1 cellular context compared by ENCODE assay signal in genomic region chr3:14179114-14179465, GRCh38.
TF ChIP-seq lines count a peak whose summit lies in the region.

No MANE protein-coding gene starts in this region.

TF ChIP-seq in K562, 482 proteins besides CTCF, POLR2A, EP300 and RAD21:
- 0 out of 2 replicates have a peak, but pooled peaks have one; percentile 10 for TF ChIP-seq ZNF644 (tag; IDR thresholded peaks at IDR 0.05; ENCODE audit: low read depth)
- TF ChIP-seq MXI1 (IDR thresholded peaks at IDR 0.05; ENCODE audit: low read depth, low read length): 0 out of 2 replicates have a peak, but pooled peaks have one; percentile 12
- TF ChIP-seq ZNF12 (CRISPR knock-in tag; IDR thresholded peaks at IDR 0.05): no peak
- TF ChIP-seq NONO (IDR thresholded peaks at IDR 0.05; ENCODE audit: low read depth in 2 of 2, low read length in 1 of 2): no peak
- TF ChIP-seq, protein P1, sequence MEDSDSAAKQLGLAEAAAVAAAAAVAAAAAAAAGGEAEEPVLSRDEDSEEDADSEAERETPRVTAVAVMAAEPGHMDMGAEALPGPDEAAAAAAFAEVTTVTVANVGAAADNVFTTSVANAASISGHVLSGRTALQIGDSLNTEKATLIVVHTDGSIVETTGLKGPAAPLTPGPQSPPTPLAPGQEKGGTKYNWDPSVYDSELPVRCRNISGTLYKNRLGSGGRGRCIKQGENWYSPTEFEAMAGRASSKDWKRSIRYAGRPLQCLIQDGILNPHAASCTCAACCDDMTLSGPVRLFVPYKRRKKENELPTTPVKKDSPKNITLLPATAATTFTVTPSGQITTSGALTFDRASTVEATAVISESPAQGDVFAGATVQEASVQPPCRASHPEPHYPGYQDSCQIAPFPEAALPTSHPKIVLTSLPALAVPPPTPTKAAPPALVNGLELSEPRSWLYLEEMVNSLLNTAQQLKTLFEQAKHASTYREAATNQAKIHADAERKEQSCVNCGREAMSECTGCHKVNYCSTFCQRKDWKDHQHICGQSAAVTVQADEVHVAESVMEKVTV (CRISPR knock-in tag; IDR thresholded peaks at IDR 0.05): 0 out of 2 replicates have a peak, but pooled peaks have one; percentile 18
- TF ChIP-seq NR2C2 (CRISPR knock-in tag; IDR thresholded peaks at IDR 0.05): no peak
- peak; percentile 7; the same call in 1 of the 2 replicates for TF ChIP-seq NR2C2 (tag; IDR thresholded peaks at IDR 0.05)
- TF ChIP-seq TAF15 (IDR thresholded peaks at IDR 0.05; ENCODE audit: low read depth, low read length): no peak
- no peak for TF ChIP-seq BRD4 (IDR thresholded peaks at IDR 0.05)
- TF ChIP-seq HDAC2 (IDR thresholded peaks at IDR 0.05): peak; percentile 1; the same call in 1 of the 2 replicates
- 0 out of 2 replicates have a peak, but pooled peaks have one; percentile 39 for TF ChIP-seq ZNF75A (CRISPR knock-in tag; IDR thresholded peaks at IDR 0.05)
- TF ChIP-seq GABPB2 (CRISPR knock-in tag; conservative IDR thresholded peaks at IDR 0.05): no peak
- 0 out of 2 replicates have a peak, but pooled peaks have one; percentile 46 for TF ChIP-seq NBN (IDR thresholded peaks at IDR 0.05; ENCODE audit: low read depth)
- 0 out of 2 replicates have a peak, but pooled peaks have one; percentile 14 for TF ChIP-seq IFI16 (CRISPR knock-in tag; IDR thresholded peaks at IDR 0.05)
- TF ChIP-seq ARNT (IDR thresholded peaks at IDR 0.05): peak in 1 of 2 experiments; percentile 45; a peak in 1 of 4 replicates
- TF ChIP-seq ZNF274 (IDR thresholded peaks at IDR 0.05; ENCODE audit: borderline replicate concordance, low read depth, low read length): 0 out of 2 replicates have a peak, but pooled peaks have one; percentile 7
- TF ChIP-seq, protein P2, sequence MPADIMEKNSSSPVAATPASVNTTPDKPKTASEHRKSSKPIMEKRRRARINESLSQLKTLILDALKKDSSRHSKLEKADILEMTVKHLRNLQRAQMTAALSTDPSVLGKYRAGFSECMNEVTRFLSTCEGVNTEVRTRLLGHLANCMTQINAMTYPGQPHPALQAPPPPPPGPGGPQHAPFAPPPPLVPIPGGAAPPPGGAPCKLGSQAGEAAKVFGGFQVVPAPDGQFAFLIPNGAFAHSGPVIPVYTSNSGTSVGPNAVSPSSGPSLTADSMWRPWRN (IDR thresholded peaks at IDR 0.05; ENCODE audit: low read depth): 0 out of 2 replicates have a peak, but pooled peaks have one; percentile 38
TF ChIP-seq in K562: peak in this region for 11.
